In the genomic region with DNA sequence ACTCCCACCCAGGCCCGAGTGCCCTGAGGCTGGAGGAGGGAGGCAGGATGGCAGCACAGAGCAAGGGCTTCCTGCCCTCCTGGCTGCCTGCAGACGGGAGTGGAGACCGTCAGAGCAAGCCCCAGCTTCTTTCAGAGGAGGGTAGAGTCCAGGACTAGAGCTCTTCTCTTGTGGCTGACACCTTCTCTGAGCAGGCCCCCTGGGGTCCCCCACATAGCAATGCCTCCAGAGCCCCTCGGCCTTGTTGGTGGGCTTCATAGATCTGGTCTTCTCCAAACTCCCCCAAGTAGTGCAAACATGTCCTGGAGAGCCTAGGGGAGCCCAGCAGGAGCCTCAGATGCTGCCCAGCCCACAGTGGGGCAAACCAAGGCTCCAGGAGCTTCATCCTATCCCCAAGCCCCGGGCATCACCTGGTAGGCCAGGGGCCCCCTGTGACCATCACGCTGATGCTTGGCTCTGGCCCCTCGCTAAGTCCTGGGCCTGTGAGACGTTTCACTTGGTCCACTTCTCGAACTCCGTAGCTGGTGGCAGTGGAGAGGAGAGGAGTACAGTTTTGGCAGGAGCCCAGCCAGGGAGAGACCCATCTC, we compare ENCODE assay signal across 14 cellular contexts. TPM values are rescaled to one million over a fixed set of nuclear protein-coding genes. Genes with fewer than 3 reads are reported as not detected.
DNase-seq lines count a peak whose midpoint lies in the region; TF ChIP-seq lines count a peak whose summit lies in the region.
"Had no signal": no experiment of that assay in that cellular context is flagged by ENCODE, and none has a peak within 500 bp of the region (broad histone marks: within the 10 kb centered on the region; RNA-seq: fewer than 3 reads in every experiment).

No MANE protein-coding gene starts in this region.

- H3K23ac ChIP-seq in trophoblast cell (ENCODE audit: low read length), result no peak overlapping the region

- no peak overlapping the region for H3K4ac ChIP-seq in trophoblast cell (ENCODE audit: low read depth, low read length)

- H4K91ac ChIP-seq in trophoblast cell (ENCODE audit: low read depth, low read length), result peak overlapping the region; percentile 10

- no peaks in the 10 kb centered on the region for H3K36me3 ChIP-seq in trophoblast cell (ENCODE audit: control insufficient read depth in 1 of 2, insufficient read depth in 2 of 2, low read length in 2 of 2)
- H3K36me3 ChIP-seq: thoracic aorta had no signal

- TF ChIP-seq CTCF in HL-60 (IDR thresholded peaks at IDR 0.05; ENCODE audit: insufficient read depth, low read length), result no peak

- H4K12ac ChIP-seq in trophoblast cell (ENCODE audit: low read depth, low read length), result no peak overlapping the region

- no peaks in the 10 kb centered on the region for H3K27me3 Mint-ChIP-seq in activated CD4-positive, alpha-beta T cell treated with anti-CD3 and anti-CD28 coated beads, Interleukin-2, amount 10 ng/mL, durations not matched to agents 7 days and 5 days
- H3K27me3 Mint-ChIP-seq in activated CD4-positive, alpha-beta memory T cell treated with anti-CD3 and anti-CD28 coated beads, Interleukin-2, amount 10 ng/mL, durations not matched to agents 7 days and 5 days, result no peaks in the 10 kb centered on the region

- no peak overlapping the region for H3K14ac ChIP-seq in trophoblast cell (ENCODE audit: low read length)

- H3K4me1 Mint-ChIP-seq in activated CD4-positive, alpha-beta T cell treated with anti-CD3 and anti-CD28 coated beads, Interleukin-2, amount 10 ng/mL, durations not matched to agents 7 days and 5 days, result peaks cover 79% of the 10 kb centered on the region
- H3K4me1 Mint-ChIP-seq in activated CD4-positive, alpha-beta memory T cell treated with anti-CD3 and anti-CD28 coated beads, Interleukin-2, amount 10 ng/mL, durations not matched to agents 7 days and 5 days, result peaks cover 75% of the 10 kb centered on the region

- H3K18ac ChIP-seq in trophoblast cell (ENCODE audit: low read length), result no peak overlapping the region

- H3K4me3 Mint-ChIP-seq in activated CD4-positive, alpha-beta T cell treated with anti-CD3 and anti-CD28 coated beads, Interleukin-2, amount 10 ng/mL, durations not matched to agents 7 days and 5 days, result no peak overlapping the region
- H3K4me3 Mint-ChIP-seq in activated CD4-positive, alpha-beta memory T cell treated with anti-CD3 and anti-CD28 coated beads, Interleukin-2, amount 10 ng/mL, durations not matched to agents 7 days and 5 days, result peak overlapping the region; percentile 99

- H3K9me3 ChIP-seq in trophoblast cell (ENCODE audit: insufficient read depth, low read depth, low read length), result no peaks in the 10 kb centered on the region
- H3K9me3 ChIP-seq: esophagus muscularis mucosa, thoracic aorta had no signal

- peaks cover 8 to 25% of the 10 kb centered on the region in 2 experiments for H3K4me1 ChIP-seq in trophoblast cell (ENCODE audit: control insufficient read depth in 1 of 2, insufficient read depth in 2 of 2, low read length in 2 of 2)

- no peak overlapping the region for H4K8ac ChIP-seq in trophoblast cell (ENCODE audit: low read depth, low read length)

- WGBS in trophoblast cell (ENCODE audit: extremely low coverage, insufficient coverage, insufficient read length), result no CpG with 5 or more reads among the region's 10 CpGs

- H2BK5ac ChIP-seq in trophoblast cell (ENCODE audit: low read depth, low read length, poor library complexity), result no peak overlapping the region

- no peak overlapping the region for H3K4me2 ChIP-seq in trophoblast cell (ENCODE audit: low read length)

- H2AK5ac ChIP-seq in trophoblast cell (ENCODE audit: low read length), result no peak overlapping the region

- H3K79me1 ChIP-seq in trophoblast cell (ENCODE audit: low read length), result peaks cover 5% of the 10 kb centered on the region

- H3K9me3 Mint-ChIP-seq in activated CD4-positive, alpha-beta T cell treated with anti-CD3 and anti-CD28 coated beads, Interleukin-2, amount 10 ng/mL, durations not matched to agents 7 days and 5 days, result no peaks in the 10 kb centered on the region
- H3K9me3 Mint-ChIP-seq in activated CD4-positive, alpha-beta memory T cell treated with anti-CD3 and anti-CD28 coated beads, Interleukin-2, amount 10 ng/mL, durations not matched to agents 7 days and 5 days, result no peaks in the 10 kb centered on the region

- H3K4me3 ChIP-seq in HL-60 (replicated peaks; ENCODE audit: insufficient read depth, low read length) (peak overlapping the region; percentile 12), trophoblast cell (ENCODE audit: low read depth, low read length) (no peak overlapping the region)
- H3K4me3 ChIP-seq: thoracic aorta had no signal

- no peak overlapping the region for H2BK120ac ChIP-seq in trophoblast cell (ENCODE audit: insufficient read depth, low read length, poor library complexity)

- CTCF ChIA-PET in activated CD4-positive, alpha-beta T cell treated with anti-CD3 and anti-CD28 coated beads, Interleukin-2, amount 10 ng/mL, durations not matched to agents 7 days and 5 days (lab: Charles Lee), result interaction anchor here (0.8 to 2.7 kb wide), 6 partner anchors 8 to 189 kb away, joined by 3 to 13 read pairs (median 5); a partner anchor contains a TSS
- CTCF ChIA-PET in activated CD4-positive, alpha-beta memory T cell treated with anti-CD3 and anti-CD28 coated beads, Interleukin-2, amount 10 ng/mL, durations not matched to agents 7 days and 5 days (lab: Charles Lee), result interaction anchor here (0.5 to 1.3 kb wide), 2 partner anchors 46 to 795 kb away, joined by 4 read pairs; a partner anchor contains a TSS

- no peak for DNase-seq in activated CD4-positive, alpha-beta T cell treated with anti-CD3 and anti-CD28 coated beads, Interleukin-2, amount 10 ng/mL, durations not matched to agents 7 days and 5 days
- DNase-seq in activated CD4-positive, alpha-beta T cell treated with anti-CD3 and anti-CD28 coated beads for 4 hours, result no peak
- DNase-seq in HL-60 (ENCODE audit: low read depth in 1 of 2, low spot score in 1 of 2) (no peak), trophoblast cell (no peak), OCI-M2 (lab: John Stamatoyannopoulos, UW; ENCODE audit: unreplicated experiment) (no peak), NCI-H526 treated with DMSO at 0.1 percent for 48 hours (lab: John Stamatoyannopoulos, UW) (no peak), HuH-7 (ENCODE audit: low spot score) (no peak)
- DNase-seq in activated CD4-positive, alpha-beta memory T cell treated with anti-CD3 and anti-CD28 coated beads, Interleukin-2, amount 10 ng/mL, durations not matched to agents 7 days and 5 days, result no peak
- DNase-seq: activated CD8-positive, alpha-beta memory T cell treated with anti-CD3 and anti-CD28 coated beads, Interleukin-2, amount 50 U/mL, for 48 hours; DMS53; NCI-H1417 treated with DMSO at 0.1 percent for 48 hours had no signal

- POLR2A ChIA-PET in activated CD4-positive, alpha-beta T cell treated with anti-CD3 and anti-CD28 coated beads, Interleukin-2, amount 10 ng/mL, durations not matched to agents 7 days and 5 days (lab: Charles Lee), result interaction anchor here (0.6 to 0.8 kb wide), 2 partner anchors 46 to 80 kb away, joined by 4 read pairs; a partner anchor contains a TSS
- POLR2A ChIA-PET in activated CD4-positive, alpha-beta memory T cell treated with anti-CD3 and anti-CD28 coated beads, Interleukin-2, amount 10 ng/mL, durations not matched to agents 7 days and 5 days (lab: Charles Lee), result interaction anchor here (0.7 to 10.9 kb wide), 7 partner anchors 11 to 174 kb away, joined by 3 to 122 read pairs (median 5); a partner anchor contains a TSS

- H2BK12ac ChIP-seq in trophoblast cell (ENCODE audit: low read length), result no peak overlapping the region

- H3K9ac ChIP-seq in trophoblast cell (ENCODE audit: low read length), result no peak overlapping the region

- H3K27me3 ChIP-seq in HL-60 (ENCODE audit: insufficient read depth, poor library complexity, severe bottlenecking) (no peaks in the 10 kb centered on the region), trophoblast cell (ENCODE audit: insufficient read depth, low read length) (peaks cover 6% of the 10 kb centered on the region)

- peak overlapping the region; percentile 73 for H3K27ac Mint-ChIP-seq in activated CD4-positive, alpha-beta T cell treated with anti-CD3 and anti-CD28 coated beads, Interleukin-2, amount 10 ng/mL, durations not matched to agents 7 days and 5 days
- H3K27ac Mint-ChIP-seq in activated CD4-positive, alpha-beta memory T cell treated with anti-CD3 and anti-CD28 coated beads, Interleukin-2, amount 10 ng/mL, durations not matched to agents 7 days and 5 days, result peak overlapping the region; percentile 49

- peaks cover under 1% of the 10 kb centered on the region for H3K79me2 ChIP-seq in trophoblast cell (ENCODE audit: control insufficient read depth, insufficient read depth, low read length, poor library complexity)

- peaks cover 5% of the 10 kb centered on the region for H3K36me3 Mint-ChIP-seq in activated CD4-positive, alpha-beta T cell treated with anti-CD3 and anti-CD28 coated beads, Interleukin-2, amount 10 ng/mL, durations not matched to agents 7 days and 5 days (ENCODE audit: low read depth)
- H3K36me3 Mint-ChIP-seq in activated CD4-positive, alpha-beta memory T cell treated with anti-CD3 and anti-CD28 coated beads, Interleukin-2, amount 10 ng/mL, durations not matched to agents 7 days and 5 days (ENCODE audit: low read depth), result peaks cover 14% of the 10 kb centered on the region

- H3K27ac ChIP-seq in HL-60 (replicated peaks), result peak overlapping the region; percentile 87
- no peak overlapping the region for H3K27ac ChIP-seq in trophoblast cell (ENCODE audit: low read depth, low read length)
- H3K27ac ChIP-seq: esophagus muscularis mucosa, thoracic aorta had no signal

- H2AFZ ChIP-seq in trophoblast cell (ENCODE audit: insufficient read depth, low read length, poor library complexity), result no peak overlapping the region

RNA-seq across cellular contexts. Expression of a gene that starts 2.0 kb away (rescaled TPM):
- 10 to 100 TPM; 12.7 to 13.4 TPM for total RNA-seq in activated CD4-positive, alpha-beta T cell treated with anti-CD3 and anti-CD28 coated beads, Interleukin-2, amount 10 ng/mL, durations not matched to agents 7 days and 5 days
- total RNA-seq in activated CD4-positive, alpha-beta memory T cell treated with anti-CD3 and anti-CD28 coated beads, Interleukin-2, amount 10 ng/mL, durations not matched to agents 7 days and 5 days, result 10 to 100 TPM; 48.1 TPM
- 0.15 and 0.35 TPM in 2 replicates for polyA plus RNA-seq in trophoblast cell (2013)
- total RNA-seq: A673, thoracic aorta had no signal

RNA-seq across cellular contexts. Expression of a gene that starts 4.6 kb away (rescaled TPM):
- under 1 TPM; 0.75 to 0.77 TPM for total RNA-seq in activated CD4-positive, alpha-beta T cell treated with anti-CD3 and anti-CD28 coated beads, Interleukin-2, amount 10 ng/mL, durations not matched to agents 7 days and 5 days
- total RNA-seq in activated CD4-positive, alpha-beta memory T cell treated with anti-CD3 and anti-CD28 coated beads, Interleukin-2, amount 10 ng/mL, durations not matched to agents 7 days and 5 days, result 1 to 10 TPM; 1.0 to 1.8 TPM
- 0.18 and 0.31 TPM in 2 replicates for polyA plus RNA-seq in trophoblast cell (2013)
- total RNA-seq: A673, esophagus muscularis mucosa, thoracic aorta had no signal

RNA-seq across cellular contexts. Expression of a gene that starts 7.2 kb away (rescaled TPM):
- total RNA-seq in activated CD4-positive, alpha-beta T cell treated with anti-CD3 and anti-CD28 coated beads, Interleukin-2, amount 10 ng/mL, durations not matched to agents 7 days and 5 days, result 1 to 10 TPM; 3.3 to 3.4 TPM
- total RNA-seq in activated CD4-positive, alpha-beta memory T cell treated with anti-CD3 and anti-CD28 coated beads, Interleukin-2, amount 10 ng/mL, durations not matched to agents 7 days and 5 days, result 1 to 10 TPM; 5.5 TPM
- polyA plus RNA-seq in trophoblast cell (2013), result 2.4 and 2.7 TPM in 2 replicates

RNA-seq across cellular contexts. Expression of a gene that starts 16.2 kb away (rescaled TPM):
- total RNA-seq in activated CD4-positive, alpha-beta T cell treated with anti-CD3 and anti-CD28 coated beads, Interleukin-2, amount 10 ng/mL, durations not matched to agents 7 days and 5 days, result 1 to 10 TPM; 5.5 to 7.2 TPM
- 1 to 10 TPM; 9.4 to 9.5 TPM for total RNA-seq in activated CD4-positive, alpha-beta memory T cell treated with anti-CD3 and anti-CD28 coated beads, Interleukin-2, amount 10 ng/mL, durations not matched to agents 7 days and 5 days
- polyA plus RNA-seq in trophoblast cell (2013), result 4.6 and 5.4 TPM in 2 replicates

RNA-seq across cellular contexts. Expression of a gene that starts 46.0 kb away (rescaled TPM):
- total RNA-seq in activated CD4-positive, alpha-beta T cell treated with anti-CD3 and anti-CD28 coated beads, Interleukin-2, amount 10 ng/mL, durations not matched to agents 7 days and 5 days, result 10 to 100 TPM; 87.0 to 96.0 TPM
- total RNA-seq in activated CD4-positive, alpha-beta memory T cell treated with anti-CD3 and anti-CD28 coated beads, Interleukin-2, amount 10 ng/mL, durations not matched to agents 7 days and 5 days, result 100 to 1,000 TPM; 127 to 130 TPM
- polyA plus RNA-seq in trophoblast cell (2013), result 156 and 175 TPM in 2 replicates
